ENCODE assay signal across 34 cellular contexts in genomic region chr20:7882076-7882475, GRCh38. TPM values are rescaled to one million over a fixed set of nuclear protein-coding genes. Genes with fewer than 3 reads are reported as not detected.
"Had no signal": no experiment of that assay in that cellular context is flagged by ENCODE, and none has a peak within 500 bp of the region (broad histone marks: within the 10 kb centered on the region; RNA-seq: fewer than 3 reads in every experiment).

No MANE protein-coding gene starts in this region.

- H3K27ac ChIP-seq: colonic mucosa, epithelial cell of prostate, esophagus squamous epithelium, gastrocnemius medialis, heart right ventricle, left lung, lower lobe of right lung had no signal

- H3K4me3 ChIP-seq: colonic mucosa, esophagus squamous epithelium, gastrocnemius medialis, heart right ventricle, left lung, lower lobe of right lung, mucosa of descending colon had no signal

- ATAC-seq: effector memory CD8-positive, alpha-beta T cell; esophagus mucosa; gastrocnemius medialis; heart right ventricle; left cardiac atrium; left lung; left ventricle myocardium superior; lower lobe of right lung; mucosa of descending colon had no signal

- H3K9me3 ChIP-seq: colonic mucosa, esophagus squamous epithelium, gastrocnemius medialis, heart right ventricle, left lung, lower lobe of right lung, mucosa of descending colon had no signal

- DNase-seq: colonic mucosa; cortex of kidney; effector CD8-positive, alpha-beta T cell; effector memory CD8-positive, alpha-beta T cell; endodermal cell; erythroblast; esophagus squamous epithelium; foreskin fibroblast; foreskin melanocyte; gastrocnemius medialis; glutamatergic neuron; head of caudate nucleus; heart right ventricle; hippocampal formation; left cardiac atrium; left lung; left ventricle myocardium superior; lower lobe of right lung; mesenchymal stem cell; mucosa of descending colon; naive B cell had no signal

- FAIRE-seq: endometrium, islet of Langerhans, keratinocyte had no signal

- H3K4me1 ChIP-seq: colonic mucosa, esophagus squamous epithelium, gastrocnemius medialis, left lung, lower lobe of right lung had no signal

- H3K27me3 ChIP-seq: colonic mucosa, esophagus squamous epithelium, gastrocnemius medialis, heart right ventricle, left lung had no signal

- H3K36me3 ChIP-seq: colonic mucosa, esophagus squamous epithelium, gastrocnemius medialis, heart right ventricle, left lung, lower lobe of right lung had no signal

RNA-seq across cellular contexts. Expression of gene HAO1, which starts 58.2 kb away (rescaled TPM):
- total RNA-seq: colonic mucosa, dermis microvascular lymphatic vessel endothelial cell, endodermal cell, esophagus mucosa, glomerular endothelial cell, heart right ventricle, kidney epithelial cell, left cardiac atrium, left lung, left ventricle myocardium superior, lower leg skin, lower lobe of right lung, lung microvascular endothelial cell, mesenteric fat pad, mesothelial cell of epicardium, mucosa of descending colon, myocyte had no signal
- polyA plus RNA-seq: heart right ventricle, keratinocyte had no signal
